ENCODE assay signal across 7 cellular contexts in genomic region chr16:2530629-2531318, GRCh38. TPM values are rescaled to one million over a fixed set of nuclear protein-coding genes. Genes with fewer than 3 reads are reported as not detected.
DNase-seq lines count a peak whose midpoint lies in the region; ATAC-seq and TF ChIP-seq lines count a peak whose summit lies in the region.

No MANE protein-coding gene starts in this region.

- DNase-seq in HFF-Myc (ENCODE audit: extremely low read depth, low read depth), result no peak
- no peak for DNase-seq in activated T-helper 1 cell treated with anti-CD3 and anti-CD28 coated beads, Interleukin-12 subunit alpha, Interleukin-12 subunit beta, Interleukin-2, Interleukin-4 antibody, amounts not matched to agents 30 ng/mL and 10 ng/mL and 1 ng/mL, durations not matched to agents 14 hours and 24 hours and 36 hours (ENCODE audit: low spot score)
- peak; percentile 54 for DNase-seq in iPS-NIHi11 (ENCODE audit: low spot score)
- DNase-seq in GM20000 (ENCODE audit: low spot score), result no peak
- DNase-seq in HPDE6-E6E7 (ENCODE audit: extremely low spot score), result no peak

- TF ChIP-seq CTCF in HFF-Myc (IDR thresholded peaks at IDR 0.05; ENCODE audit: low read depth, low read length, missing control alignments) (no peak), GM20000 (IDR thresholded peaks at IDR 0.05; ENCODE audit: extremely low read depth, missing control alignments) (no peak)

- H3K36me3 Mint-ChIP-seq in activated T-helper 1 cell treated with anti-CD3 and anti-CD28 coated beads, Interleukin-12 subunit alpha, Interleukin-12 subunit beta, Interleukin-2, Interleukin-4 antibody, amounts not matched to agents 30 ng/mL and 10 ng/mL and 1 ng/mL, durations not matched to agents 14 hours and 24 hours and 36 hours (ENCODE audit: low read depth), result peaks cover 2% of the 10 kb centered on the region
- peaks cover 26% of the 10 kb centered on the region for H3K36me3 Mint-ChIP-seq in stimulated activated memory B cell treated with anti-CD40 and anti-IgM and Interleukin-4, amounts not matched to agents 10 μg/mL and 1 μg/mL and 100 μg/mL, for 72 hours

- peak overlapping the region; percentile 100 for H3K4me3 Mint-ChIP-seq in activated T-helper 1 cell treated with anti-CD3 and anti-CD28 coated beads, Interleukin-12 subunit alpha, Interleukin-12 subunit beta, Interleukin-2, Interleukin-4 antibody, amounts not matched to agents 30 ng/mL and 10 ng/mL and 1 ng/mL, durations not matched to agents 14 hours and 24 hours and 36 hours
- peak overlapping the region; percentile 97 for H3K4me3 Mint-ChIP-seq in stimulated activated memory B cell treated with anti-CD40 and anti-IgM and Interleukin-4, amounts not matched to agents 10 μg/mL and 1 μg/mL and 100 μg/mL, for 72 hours

- intact Hi-C loops in activated T-helper 1 cell treated with anti-CD3 and anti-CD28 coated beads, Interleukin-12 subunit alpha, Interleukin-12 subunit beta, Interleukin-2, Interleukin-4 antibody, amounts not matched to agents 30 ng/mL and 10 ng/mL and 1 ng/mL, durations not matched to agents 14 hours and 24 hours and 36 hours (cut with micrococcal nuclease), result loop anchor here (5.0 to 10.0 kb wide), 3 partner anchors 263 to 874 kb away; partner anchors contain the start of genes NUBP2, RNPS1, SPSB3 and ZNF174

- no peaks in the 10 kb centered on the region for H3K9me3 Mint-ChIP-seq in activated T-helper 1 cell treated with anti-CD3 and anti-CD28 coated beads, Interleukin-12 subunit alpha, Interleukin-12 subunit beta, Interleukin-2, Interleukin-4 antibody, amounts not matched to agents 30 ng/mL and 10 ng/mL and 1 ng/mL, durations not matched to agents 14 hours and 24 hours and 36 hours
- no peaks in the 10 kb centered on the region for H3K9me3 Mint-ChIP-seq in stimulated activated memory B cell treated with anti-CD40 and anti-IgM and Interleukin-4, amounts not matched to agents 10 μg/mL and 1 μg/mL and 100 μg/mL, for 72 hours

- no peak for ATAC-seq in stimulated activated memory B cell treated with anti-CD40 and anti-IgM and Interleukin-4, amounts not matched to agents 10 μg/mL and 1 μg/mL and 100 μg/mL, for 72 hours
- no peak for ATAC-seq in GM21825 (IDR thresholded peaks at IDR 0.05; ENCODE audit: unreplicated experiment)

- peaks cover 9% of the 10 kb centered on the region for H3K4me1 Mint-ChIP-seq in activated T-helper 1 cell treated with anti-CD3 and anti-CD28 coated beads, Interleukin-12 subunit alpha, Interleukin-12 subunit beta, Interleukin-2, Interleukin-4 antibody, amounts not matched to agents 30 ng/mL and 10 ng/mL and 1 ng/mL, durations not matched to agents 14 hours and 24 hours and 36 hours (ENCODE audit: low read depth)
- H3K4me1 Mint-ChIP-seq in stimulated activated memory B cell treated with anti-CD40 and anti-IgM and Interleukin-4, amounts not matched to agents 10 μg/mL and 1 μg/mL and 100 μg/mL, for 72 hours, result peaks cover 35% of the 10 kb centered on the region

- no peaks in the 10 kb centered on the region for H3K27me3 Mint-ChIP-seq in activated T-helper 1 cell treated with anti-CD3 and anti-CD28 coated beads, Interleukin-12 subunit alpha, Interleukin-12 subunit beta, Interleukin-2, Interleukin-4 antibody, amounts not matched to agents 30 ng/mL and 10 ng/mL and 1 ng/mL, durations not matched to agents 14 hours and 24 hours and 36 hours (ENCODE audit: insufficient read depth)
- no peaks in the 10 kb centered on the region for H3K27me3 Mint-ChIP-seq in stimulated activated memory B cell treated with anti-CD40 and anti-IgM and Interleukin-4, amounts not matched to agents 10 μg/mL and 1 μg/mL and 100 μg/mL, for 72 hours

- peak overlapping the region; percentile 100 for H3K27ac Mint-ChIP-seq in activated T-helper 1 cell treated with anti-CD3 and anti-CD28 coated beads, Interleukin-12 subunit alpha, Interleukin-12 subunit beta, Interleukin-2, Interleukin-4 antibody, amounts not matched to agents 30 ng/mL and 10 ng/mL and 1 ng/mL, durations not matched to agents 14 hours and 24 hours and 36 hours
- peak overlapping the region; percentile 93 for H3K27ac Mint-ChIP-seq in stimulated activated memory B cell treated with anti-CD40 and anti-IgM and Interleukin-4, amounts not matched to agents 10 μg/mL and 1 μg/mL and 100 μg/mL, for 72 hours

- H3K4me3 ChIP-seq in HFF-Myc (replicated peaks; ENCODE audit: low read depth, low read length), result peak overlapping the region; percentile 47; the same call in 1 of the 2 replicates

RNA-seq across cellular contexts. Expression of gene CEMP1, which starts 0.4 kb away (rescaled TPM):
- total RNA-seq in activated T-helper 1 cell treated with anti-CD3 and anti-CD28 coated beads, Interleukin-12 subunit alpha, Interleukin-12 subunit beta, Interleukin-2, Interleukin-4 antibody, amounts not matched to agents 30 ng/mL and 10 ng/mL and 1 ng/mL, durations not matched to agents 14 hours and 24 hours and 36 hours, result 0.23 and 0.49 TPM in 2 replicates

RNA-seq across cellular contexts. Expression of gene PDPK1, which starts 7.0 kb away (rescaled TPM):
- 50.8 and 60.2 TPM in 2 replicates for total RNA-seq in activated T-helper 1 cell treated with anti-CD3 and anti-CD28 coated beads, Interleukin-12 subunit alpha, Interleukin-12 subunit beta, Interleukin-2, Interleukin-4 antibody, amounts not matched to agents 30 ng/mL and 10 ng/mL and 1 ng/mL, durations not matched to agents 14 hours and 24 hours and 36 hours

RNA-seq across cellular contexts. Expression of gene AMDHD2, which starts 10.6 kb away (rescaled TPM):
- 32.4 and 38.3 TPM in 2 replicates for total RNA-seq in activated T-helper 1 cell treated with anti-CD3 and anti-CD28 coated beads, Interleukin-12 subunit alpha, Interleukin-12 subunit beta, Interleukin-2, Interleukin-4 antibody, amounts not matched to agents 30 ng/mL and 10 ng/mL and 1 ng/mL, durations not matched to agents 14 hours and 24 hours and 36 hours

RNA-seq across cellular contexts. Expression of gene ATP6V0C, which starts 17.0 kb away (rescaled TPM):
- total RNA-seq in activated T-helper 1 cell treated with anti-CD3 and anti-CD28 coated beads, Interleukin-12 subunit alpha, Interleukin-12 subunit beta, Interleukin-2, Interleukin-4 antibody, amounts not matched to agents 30 ng/mL and 10 ng/mL and 1 ng/mL, durations not matched to agents 14 hours and 24 hours and 36 hours, result 117 and 119 TPM in 2 replicates

RNA-seq across cellular contexts. Expression of gene TBC1D24, which starts 55.8 kb away (rescaled TPM):
- total RNA-seq in activated T-helper 1 cell treated with anti-CD3 and anti-CD28 coated beads, Interleukin-12 subunit alpha, Interleukin-12 subunit beta, Interleukin-2, Interleukin-4 antibody, amounts not matched to agents 30 ng/mL and 10 ng/mL and 1 ng/mL, durations not matched to agents 14 hours and 24 hours and 36 hours, result 19.6 and 24.6 TPM in 2 replicates
